ENCODE assay signal across 2 cellular contexts in genomic region chr7:93799750-93800357, GRCh38.
TF ChIP-seq lines count a peak whose summit lies in the region.

No MANE protein-coding gene starts in this region.

TF ChIP-seq in IMR-90, 13 proteins besides CTCF, POLR2A, EP300 and RAD21:
- TF ChIP-seq SMC3 (IDR thresholded peaks at IDR 0.05; ENCODE audit: low read depth, low read length): peak; percentile 60
- TF ChIP-seq MAZ (IDR thresholded peaks at IDR 0.05; ENCODE audit: borderline replicate concordance, low read depth, low read length): no peak
TF ChIP-seq in IMR-90: peak in this region for 1.

TF ChIP-seq in liver, 16 proteins besides CTCF, POLR2A, EP300 and RAD21:
- TF ChIP-seq EGR1 (IDR thresholded peaks at IDR 0.05; ENCODE audit: low read depth in 2 of 2) (no peak), YY1 (IDR thresholded peaks at IDR 0.05) (no peak), TAF1 (conservative IDR thresholded peaks at IDR 0.05) (no peak), HNF4G (IDR thresholded peaks at IDR 0.05) (no peak), RXRA (IDR thresholded peaks at IDR 0.05) (no peak), HNF4A (conservative IDR thresholded peaks at IDR 0.05) (no peak), MAX (IDR thresholded peaks at IDR 0.05) (no peak), FOXA2 (IDR thresholded peaks at IDR 0.05) (no peak), GABPA (IDR thresholded peaks at IDR 0.05 in 1 of 2, conservative IDR thresholded peaks at IDR 0.05 in 1 of 2) (no peak), JUND (IDR thresholded peaks at IDR 0.05) (no peak), SP1 (IDR thresholded peaks at IDR 0.05) (no peak), FOXA1 (IDR thresholded peaks at IDR 0.05) (no peak), ATF3 (IDR thresholded peaks at IDR 0.05) (no peak), NR2F2 (IDR thresholded peaks at IDR 0.05) (no peak)
- TF ChIP-seq, protein P1, sequence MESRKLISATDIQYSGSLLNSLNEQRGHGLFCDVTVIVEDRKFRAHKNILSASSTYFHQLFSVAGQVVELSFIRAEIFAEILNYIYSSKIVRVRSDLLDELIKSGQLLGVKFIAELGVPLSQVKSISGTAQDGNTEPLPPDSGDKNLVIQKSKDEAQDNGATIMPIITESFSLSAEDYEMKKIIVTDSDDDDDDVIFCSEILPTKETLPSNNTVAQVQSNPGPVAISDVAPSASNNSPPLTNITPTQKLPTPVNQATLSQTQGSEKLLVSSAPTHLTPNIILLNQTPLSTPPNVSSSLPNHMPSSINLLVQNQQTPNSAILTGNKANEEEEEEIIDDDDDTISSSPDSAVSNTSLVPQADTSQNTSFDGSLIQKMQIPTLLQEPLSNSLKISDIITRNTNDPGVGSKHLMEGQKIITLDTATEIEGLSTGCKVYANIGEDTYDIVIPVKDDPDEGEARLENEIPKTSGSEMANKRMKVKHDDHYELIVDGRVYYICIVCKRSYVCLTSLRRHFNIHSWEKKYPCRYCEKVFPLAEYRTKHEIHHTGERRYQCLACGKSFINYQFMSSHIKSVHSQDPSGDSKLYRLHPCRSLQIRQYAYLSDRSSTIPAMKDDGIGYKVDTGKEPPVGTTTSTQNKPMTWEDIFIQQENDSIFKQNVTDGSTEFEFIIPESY (IDR thresholded peaks at IDR 0.05): no peak
- TF ChIP-seq, protein P2, sequence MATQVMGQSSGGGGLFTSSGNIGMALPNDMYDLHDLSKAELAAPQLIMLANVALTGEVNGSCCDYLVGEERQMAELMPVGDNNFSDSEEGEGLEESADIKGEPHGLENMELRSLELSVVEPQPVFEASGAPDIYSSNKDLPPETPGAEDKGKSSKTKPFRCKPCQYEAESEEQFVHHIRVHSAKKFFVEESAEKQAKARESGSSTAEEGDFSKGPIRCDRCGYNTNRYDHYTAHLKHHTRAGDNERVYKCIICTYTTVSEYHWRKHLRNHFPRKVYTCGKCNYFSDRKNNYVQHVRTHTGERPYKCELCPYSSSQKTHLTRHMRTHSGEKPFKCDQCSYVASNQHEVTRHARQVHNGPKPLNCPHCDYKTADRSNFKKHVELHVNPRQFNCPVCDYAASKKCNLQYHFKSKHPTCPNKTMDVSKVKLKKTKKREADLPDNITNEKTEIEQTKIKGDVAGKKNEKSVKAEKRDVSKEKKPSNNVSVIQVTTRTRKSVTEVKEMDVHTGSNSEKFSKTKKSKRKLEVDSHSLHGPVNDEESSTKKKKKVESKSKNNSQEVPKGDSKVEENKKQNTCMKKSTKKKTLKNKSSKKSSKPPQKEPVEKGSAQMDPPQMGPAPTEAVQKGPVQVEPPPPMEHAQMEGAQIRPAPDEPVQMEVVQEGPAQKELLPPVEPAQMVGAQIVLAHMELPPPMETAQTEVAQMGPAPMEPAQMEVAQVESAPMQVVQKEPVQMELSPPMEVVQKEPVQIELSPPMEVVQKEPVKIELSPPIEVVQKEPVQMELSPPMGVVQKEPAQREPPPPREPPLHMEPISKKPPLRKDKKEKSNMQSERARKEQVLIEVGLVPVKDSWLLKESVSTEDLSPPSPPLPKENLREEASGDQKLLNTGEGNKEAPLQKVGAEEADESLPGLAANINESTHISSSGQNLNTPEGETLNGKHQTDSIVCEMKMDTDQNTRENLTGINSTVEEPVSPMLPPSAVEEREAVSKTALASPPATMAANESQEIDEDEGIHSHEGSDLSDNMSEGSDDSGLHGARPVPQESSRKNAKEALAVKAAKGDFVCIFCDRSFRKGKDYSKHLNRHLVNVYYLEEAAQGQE (IDR thresholded peaks at IDR 0.05): no peak
